11 cellular contexts compared by ENCODE assay signal in genomic region chr17:82153295-82153691, GRCh38. TPM values are rescaled to one million over a fixed set of nuclear protein-coding genes. Genes with fewer than 3 reads are reported as not detected.
A peak's percentile ranks its signal among the peaks of the same experiment; 100 is the strongest.
DNase-seq lines count a peak whose midpoint lies in the region; ATAC-seq, FAIRE-seq and TF ChIP-seq lines count a peak whose summit lies in the region.
"Had no signal": no experiment of that assay in that cellular context is flagged by ENCODE, and none has a peak within 500 bp of the region (broad histone marks: within the 10 kb centered on the region; RNA-seq: fewer than 3 reads in every experiment).

No MANE protein-coding gene starts in this region.

- ATAC-seq in HG03280 (IDR thresholded peaks at IDR 0.05; ENCODE audit: unreplicated experiment), result no peak
- ATAC-seq in GM21737 (IDR thresholded peaks at IDR 0.05; ENCODE audit: unreplicated experiment), result no peak

- H2AFZ ChIP-seq in neuronal stem cell (ENCODE audit: low read length), result peak overlapping the region; percentile 49

- H3K27ac ChIP-seq in C4-2B (peak overlapping the region; percentile 99), RWPE1 (peak overlapping the region; percentile 49), neuronal stem cell (replicated peaks; ENCODE audit: low read length) (no peak overlapping the region)
- H3K27ac ChIP-seq: coronary artery, foreskin keratinocyte had no signal

- no peak overlapping the region for H3K9ac ChIP-seq in neuronal stem cell (ENCODE audit: low read depth, low read length, poor library complexity)

- no peak overlapping the region for H2BK15ac ChIP-seq in neuronal stem cell (ENCODE audit: low read length)

- no peak overlapping the region for H3K4ac ChIP-seq in neuronal stem cell (ENCODE audit: low read length)

- H2BK12ac ChIP-seq in neuronal stem cell (ENCODE audit: low read length), result no peak overlapping the region

- H3K79me1 ChIP-seq in neuronal stem cell (ENCODE audit: low read depth, low read length), result peaks cover 8% of the 10 kb centered on the region

- POLR2A ChIA-PET in RWPE1 (lab: Yijun Ruan, JAX; ENCODE audit: low non-redundant PET), result no interaction called here

- H2AK5ac ChIP-seq in neuronal stem cell (ENCODE audit: low read depth, low read length), result no peak overlapping the region

- no peak overlapping the region for H2BK5ac ChIP-seq in neuronal stem cell (ENCODE audit: low read length)

- H3K14ac ChIP-seq in neuronal stem cell (ENCODE audit: low read length), result no peak overlapping the region

- no peaks in the 10 kb centered on the region for H3K4me1 ChIP-seq in neuronal stem cell (ENCODE audit: control insufficient read depth in 2 of 2, insufficient read depth in 1 of 2, low read depth in 1 of 2, low read length in 2 of 2)
- H3K4me1 ChIP-seq: BE2C, foreskin keratinocyte had no signal

- H4K8ac ChIP-seq in neuronal stem cell (ENCODE audit: low read depth, low read length), result peak overlapping the region; percentile 67

- DNase-seq in RWPE1 (ENCODE audit: low spot score), result no peak
- DNase-seq in iPS-NIHi11 (ENCODE audit: low spot score), result peak; percentile 2
- DNase-seq in neuronal stem cell (ENCODE audit: low spot score), result no peak
- no peak for DNase-seq in G401 (ENCODE audit: low spot score)
- DNase-seq in D721Med (ENCODE audit: insufficient read length, low spot score), result no peak

- no peak overlapping the region for H3K4me3 ChIP-seq in neuronal stem cell (ENCODE audit: low read length in 2 of 2)
- H3K4me3 ChIP-seq: coronary artery had no signal

- H4K91ac ChIP-seq in neuronal stem cell (ENCODE audit: low read depth, low read length, poor library complexity), result no peak overlapping the region

- in situ Hi-C loops in G401 (cut with HindIII; ENCODE audit: low sequenced_read_pairs), result no loop called here

- H3K36me3 ChIP-seq in neuronal stem cell (replicated peaks in 1 of 2; ENCODE audit: control insufficient read depth in 2 of 2, insufficient read depth in 2 of 2, low read length in 2 of 2), result peaks cover 18 to 26% of the 10 kb centered on the region in 2 donors

- H3K27me3 ChIP-seq in neuronal stem cell (ENCODE audit: control insufficient read depth in 3 of 3, insufficient read depth in 3 of 3, low read depth in 1 of 3, low read length in 3 of 3), result no peaks in the 10 kb centered on the region
- H3K27me3 ChIP-seq: BE2C, foreskin keratinocyte had no signal

- no CpG with 5 or more reads among the region's 6 CpGs for WGBS in neuronal stem cell (ENCODE audit: extremely low coverage in 2 of 2, insufficient read length in 2 of 2, insufficient replicate concordance in 1 of 2), 2 donors

- FAIRE-seq in D721Med (lab: Jason Lieb, UNC), result no peak

- no peak overlapping the region for H2BK120ac ChIP-seq in neuronal stem cell (ENCODE audit: low read depth, low read length)

- no peak overlapping the region for H3K23ac ChIP-seq in neuronal stem cell (ENCODE audit: low read depth, low read length, poor library complexity)

- CTCF ChIA-PET in RWPE1 (lab: Yijun Ruan, JAX), result interaction anchor here (0.7 to 2.2 kb wide), 4 partner anchors 49 to 486 kb away, joined by 3 to 13 read pairs (median 6); no protein-coding TSS in a partner anchor

- no peak for TF ChIP-seq CTCF in C4-2B (conservative IDR thresholded peaks at IDR 0.05)
- no peak for TF ChIP-seq CTCF in RWPE1 (conservative IDR thresholded peaks at IDR 0.05; ENCODE audit: low read depth)
- TF ChIP-seq CTCF in D721Med (IDR thresholded peaks at IDR 0.05; ENCODE audit: insufficient read depth, missing control alignments), result no peak

- H3K4me2 ChIP-seq in neuronal stem cell (ENCODE audit: insufficient read depth, low read length, poor library complexity, severe bottlenecking), result no peak overlapping the region

- no peaks in the 10 kb centered on the region for H3K9me3 ChIP-seq in neuronal stem cell (replicated peaks in 1 of 2; ENCODE audit: control insufficient read depth in 2 of 2, insufficient read depth in 1 of 2, low read depth in 1 of 2, low read length in 2 of 2)
- H3K9me3 ChIP-seq: BE2C had no signal

- H3K18ac ChIP-seq in neuronal stem cell (ENCODE audit: low read length), result no peak overlapping the region

RNA-seq across cellular contexts. Expression of gene FASN, which starts 55.3 kb away (rescaled TPM):
- 128 TPM for polyA plus RNA-seq in neuronal stem cell (2013, experiment 1 of 2)
- 131 TPM for polyA plus RNA-seq in neuronal stem cell (2013, experiment 2 of 2)
- total RNA-seq in G401 (2014; rRNA removed; shearing (Covaris generic)), result 333 and 346 TPM in 2 replicates

RNA-seq across cellular contexts. Expression of gene CCDC57, which starts 59.3 kb away (rescaled TPM):
- polyA plus RNA-seq in neuronal stem cell (2013, experiment 1 of 2), result 26.0 TPM
- polyA plus RNA-seq in neuronal stem cell (2013, experiment 2 of 2), result 24.0 TPM
- 16.6 and 22.1 TPM in 2 replicates for total RNA-seq in G401 (2014; rRNA removed; shearing (Covaris generic))
